In the genomic region with DNA sequence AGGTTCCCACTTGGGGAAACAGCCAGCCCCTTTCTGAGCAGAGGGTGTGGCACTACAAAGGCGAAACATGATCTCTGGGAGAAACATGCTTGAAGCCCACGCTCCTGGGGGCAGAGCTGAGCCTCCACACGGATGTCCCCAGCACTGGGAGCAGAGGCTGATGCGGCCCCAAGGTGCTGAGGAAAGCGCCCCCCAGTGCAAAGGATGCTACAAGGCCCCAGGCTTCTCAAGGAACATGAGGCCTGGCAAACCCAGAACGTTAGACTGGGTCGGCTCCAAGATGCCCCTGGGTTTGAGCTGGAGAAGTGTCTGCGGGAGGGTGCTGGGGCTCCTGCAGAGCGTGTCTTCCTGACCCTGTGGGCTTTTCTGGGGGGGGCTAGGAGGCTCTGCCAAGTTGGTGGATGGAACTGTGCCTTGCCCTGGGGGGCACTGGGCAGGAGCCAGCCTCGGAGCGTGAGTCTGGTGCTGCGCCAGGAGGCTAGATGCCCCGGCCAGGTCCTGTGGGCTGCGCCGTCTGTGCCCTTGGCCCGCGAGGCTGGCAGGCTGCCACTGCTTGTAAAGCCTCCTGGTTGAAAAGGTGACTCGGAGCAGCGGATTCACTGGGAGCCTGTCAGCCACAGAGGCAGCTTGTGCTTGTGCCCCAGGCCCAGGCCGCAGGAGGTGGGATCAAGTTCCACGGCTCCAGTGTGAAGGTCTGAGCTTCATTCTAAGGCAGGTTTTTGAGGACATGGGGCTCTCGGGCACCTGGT, we compare ENCODE assay signal across 8 cellular contexts. TPM values are rescaled to one million over a fixed set of nuclear protein-coding genes. Genes with fewer than 3 reads are reported as not detected.
DNase-seq lines count a peak whose midpoint lies in the region; ATAC-seq and TF ChIP-seq lines count a peak whose summit lies in the region.

No MANE protein-coding gene starts in this region.

- CTCF ChIA-PET in activated CD4-positive, alpha-beta T cell treated with anti-CD3 and anti-CD28 coated beads for 36 hours (lab: Charles Lee): interaction anchor here (0.5 to 1.6 kb wide), 8 partner anchors 9 to 87 kb away, joined by 3 to 6 read pairs (median 3); no protein-coding TSS in a partner anchor
- CTCF ChIA-PET in Caco-2 (lab: Charles Lee): no interaction called here

- H3K4me3 Mint-ChIP-seq in activated CD4-positive, alpha-beta T cell treated with anti-CD3 and anti-CD28 coated beads for 36 hours: peak overlapping the region; percentile 58
- H3K4me3 Mint-ChIP-seq in mesothelial cell of epicardium (no peak overlapping the region), Caco-2 (ENCODE audit: unreplicated experiment) (no peak overlapping the region)

- no peaks in the 10 kb centered on the region for H3K9me3 ChIP-seq in Caco-2

- H3K4me3 ChIP-seq in Caco-2 (ENCODE audit: low read depth, low read length): no peak overlapping the region

- peak overlapping the region; percentile 77 for H3K27ac Mint-ChIP-seq in activated CD4-positive, alpha-beta T cell treated with anti-CD3 and anti-CD28 coated beads for 36 hours
- H3K27ac Mint-ChIP-seq in mesothelial cell of epicardium (peak overlapping the region; percentile 76), Caco-2 (ENCODE audit: unreplicated experiment) (no peak overlapping the region)

- no peaks in the 10 kb centered on the region for H3K27me3 ChIP-seq in Caco-2 (replicated peaks; ENCODE audit: control insufficient read depth, insufficient read depth, low read length)

- no peaks in the 10 kb centered on the region for H3K36me3 ChIP-seq in Caco-2 (ENCODE audit: control insufficient read depth, insufficient read depth, low read length)

- peak; percentile 59 for DNase-seq in activated CD4-positive, alpha-beta T cell treated with anti-CD3 and anti-CD28 coated beads for 36 hours
- no peak for DNase-seq in activated CD4-positive, alpha-beta T cell treated with anti-CD3 and anti-CD28 coated beads for 1 hour
- peak; percentile 76 for DNase-seq in NCI-H748 (lab: John Stamatoyannopoulos, UW; ENCODE audit: unreplicated experiment)
- peak; percentile 91 for DNase-seq in cerebellum (ENCODE audit: low spot score)
- DNase-seq in mesothelial cell of epicardium (ENCODE audit: low spot score in 2 of 2, unreplicated experiment in 2 of 2): no peak
- no peak for DNase-seq in NOMO-1 treated with dmso at 0.1 percent for 144 hours (lab: John Stamatoyannopoulos, UW; ENCODE audit: unreplicated experiment)
- DNase-seq in Caco-2: no peak
- DNase-seq in RKO (ENCODE audit: low spot score): no peak

- H3K4me1 ChIP-seq in Caco-2: peaks cover 36% of the 10 kb centered on the region

- H3K4me1 Mint-ChIP-seq in activated CD4-positive, alpha-beta T cell treated with anti-CD3 and anti-CD28 coated beads for 36 hours: peaks cover 57% of the 10 kb centered on the region
- H3K4me1 Mint-ChIP-seq in mesothelial cell of epicardium (peaks cover 59% of the 10 kb centered on the region), Caco-2 (ENCODE audit: low read depth, unreplicated experiment) (peaks cover 25% of the 10 kb centered on the region)

- TF ChIP-seq CTCF in mesothelial cell of epicardium (IDR thresholded peaks at IDR 0.05; ENCODE audit: unreplicated experiment) (no peak), Caco-2 (IDR thresholded peaks at IDR 0.05; ENCODE audit: insufficient read depth in 1 of 2, low read depth in 1 of 2, low read length in 1 of 2, severe bottlenecking in 1 of 2, unreplicated experiment in 1 of 2) (no peak)

- no peaks in the 10 kb centered on the region for H3K9me3 Mint-ChIP-seq in activated CD4-positive, alpha-beta T cell treated with anti-CD3 and anti-CD28 coated beads for 36 hours (ENCODE audit: low read depth)
- H3K9me3 Mint-ChIP-seq in mesothelial cell of epicardium: no peaks in the 10 kb centered on the region
- no peaks in the 10 kb centered on the region for H3K9me3 Mint-ChIP-seq in Caco-2 (ENCODE audit: unreplicated experiment)

- POLR2A ChIA-PET in activated CD4-positive, alpha-beta T cell treated with anti-CD3 and anti-CD28 coated beads for 36 hours (lab: Charles Lee): interaction anchor here (0.8 to 1.0 kb wide), 3 partner anchors 11 to 67 kb away, joined by 3 to 7 read pairs (median 4); no protein-coding TSS in a partner anchor
- POLR2A ChIA-PET in Caco-2 (lab: Charles Lee): no interaction called here

- intact Hi-C loops in activated CD4-positive, alpha-beta T cell treated with anti-CD3 and anti-CD28 coated beads for 36 hours (cut with DNase I, micrococcal nuclease): no loop called here
- intact Hi-C loops in Caco-2 (cut with micrococcal nuclease; ENCODE audit: unreplicated experiment): no loop called here

- no TSS peak for BruUV-seq in Caco-2 (replicated peaks; lab: Mats Ljungman, UMichigan)

- ATAC-seq in activated CD4-positive, alpha-beta T cell treated with anti-CD3 and anti-CD28 coated beads for 36 hours: peak; percentile 62

- H3K36me3 Mint-ChIP-seq in activated CD4-positive, alpha-beta T cell treated with anti-CD3 and anti-CD28 coated beads for 36 hours (ENCODE audit: low read depth): no peaks in the 10 kb centered on the region
- peaks cover 3% of the 10 kb centered on the region for H3K36me3 Mint-ChIP-seq in mesothelial cell of epicardium
- peaks cover 33% of the 10 kb centered on the region for H3K36me3 Mint-ChIP-seq in Caco-2 (ENCODE audit: insufficient read depth, unreplicated experiment)

- no peaks in the 10 kb centered on the region for H3K27me3 Mint-ChIP-seq in activated CD4-positive, alpha-beta T cell treated with anti-CD3 and anti-CD28 coated beads for 36 hours
- H3K27me3 Mint-ChIP-seq in mesothelial cell of epicardium (ENCODE audit: low read depth): no peaks in the 10 kb centered on the region
- no peaks in the 10 kb centered on the region for H3K27me3 Mint-ChIP-seq in Caco-2 (ENCODE audit: insufficient read depth, unreplicated experiment)

RNA-seq across cellular contexts. Expression of gene SYNJ2, which starts 8.1 kb away (rescaled TPM):
- 10 to 100 TPM; 28.6 to 30.1 TPM for total RNA-seq in activated CD4-positive, alpha-beta T cell treated with anti-CD3 and anti-CD28 coated beads for 36 hours
- 68.6 TPM for total RNA-seq in cerebellum
- 39.6 to 42.7 TPM (median 41.0 TPM) in 3 replicates for total RNA-seq in mesothelial cell of epicardium
- total RNA-seq in Caco-2 (2022): 45.0 and 47.9 TPM in 2 replicates

Comparison
In these comparisons a context has a peak if more than half of its experiments do, and no peak if none do; other contexts are left out.
1. DNase-seq: peak in activated CD4-positive, alpha-beta T cell treated with anti-CD3 and anti-CD28 coated beads for 36 hours (single experiment), NCI-H748 (single experiment) and cerebellum (single experiment); none in activated CD4-positive, alpha-beta T cell treated with anti-CD3 and anti-CD28 coated beads for 1 hour (single experiment), mesothelial cell of epicardium (0 of 2), NOMO-1 treated with dmso at 0.1 percent for 144 hours (single experiment), Caco-2 (0 of 2) and RKO (single experiment).